Comparison of ENCODE assay signal across 8 cellular contexts in genomic region chr3:33798113-33798417, GRCh38. TPM values are rescaled to one million over a fixed set of nuclear protein-coding genes. Genes with fewer than 3 reads are reported as not detected.
DNase-seq lines count a peak whose midpoint lies in the region; ATAC-seq, FAIRE-seq and TF ChIP-seq lines count a peak whose summit lies in the region.

No MANE protein-coding gene starts in this region.

- TF ChIP-seq EP300 in K562 (IDR thresholded peaks at IDR 0.05; ENCODE audit: low read length), result no peak

- peak overlapping the region; percentile 95 for H2AFZ ChIP-seq in K562 (ENCODE audit: low read depth, low read length)

- peak overlapping the region; percentile 100 for H3K4me3 Mint-ChIP-seq in memory B cell

- H3K36me3 ChIP-seq in BJ (ENCODE audit: control insufficient read depth, insufficient read depth, low read length) (no peaks in the 10 kb centered on the region), K562 (ENCODE audit: control insufficient read depth, insufficient read depth, low read length) (peaks cover 13% of the 10 kb centered on the region; the same call in 2 of the 3 replicates), vagina (peaks cover 0 to 3% of the 10 kb centered on the region in 2 donors)

- peaks cover 56% of the 10 kb centered on the region for H3K79me2 ChIP-seq in K562 (ENCODE audit: control insufficient read depth, insufficient read depth, low read length)

- POLR2A ChIA-PET in BJ (lab: Charles Lee) (interaction anchor here (0.6 kb wide), 2 partner anchors 11 to 23 kb away, joined by 3 to 4 read pairs; no protein-coding TSS in a partner anchor), K562 (lab: Yijun Ruan, JAX) (interaction anchor here (0.6 to 4.6 kb wide), 12 partner anchors 9 to 1401 kb away, joined by 3 to 33 read pairs (median 4); no protein-coding TSS in a partner anchor)

- TF ChIP-seq POLR2A in K562 (conservative IDR thresholded peaks at IDR 0.05) (no peak), vagina (IDR thresholded peaks at IDR 0.05) (no peak), GM12892 (IDR thresholded peaks at IDR 0.05; ENCODE audit: low read depth, low read length) (no peak)

- FAIRE-seq in K562 (lab: Jason Lieb, UNC), result no peak
- no peak for FAIRE-seq in GM12892 (lab: Jason Lieb, UNC)

- peak overlapping the region; percentile 91 to 97 for H3K9ac ChIP-seq in K562 (ENCODE audit: insufficient read depth in 1 of 2, low read depth in 2 of 2, low read length in 2 of 2)

- peak overlapping the region; percentile 85 for H3K4me3 ChIP-seq in BJ (ENCODE audit: low read depth, low read length)
- H3K4me3 ChIP-seq in K562, result peak overlapping the region; percentile 81
- H3K4me3 ChIP-seq in vagina, result peak overlapping the region; percentile 88 to 98

- no peak for DNase-seq in BJ (ENCODE audit: low read depth)
- DNase-seq in K562 (ENCODE audit: extremely low read depth in 1 of 4, low spot score in 3 of 4), result no peak
- no peak for DNase-seq in memory B cell (ENCODE audit: low spot score in 2 of 2)
- no peak for DNase-seq in vagina (ENCODE audit: extremely low spot score in 2 of 2)
- DNase-seq in GM12892 (ENCODE audit: insufficient read length), result no peak
- no peak for DNase-seq in NCI-H2171 (lab: John Stamatoyannopoulos, UW)

- H3K4me1 ChIP-seq in K562 (replicated peaks in 1 of 2; ENCODE audit: control insufficient read depth in 2 of 2, insufficient read depth in 2 of 2, low read length in 2 of 2), result peaks cover 6 to 18% of the 10 kb centered on the region in 2 experiments; a peak in 4 of 5 replicates
- peaks cover 49% of the 10 kb centered on the region for H3K4me1 ChIP-seq in vagina

- TF ChIP-seq CTCF in BJ (IDR thresholded peaks at IDR 0.05; ENCODE audit: insufficient read depth, low read depth, low read length), result no peak
- no peak for TF ChIP-seq CTCF in K562 (IDR thresholded peaks at IDR 0.05 in 2 of 3, conservative IDR thresholded peaks at IDR 0.05 in 1 of 3; ENCODE audit: insufficient read depth in 2 of 3, low read depth in 1 of 3, low read length in 3 of 3)
- TF ChIP-seq CTCF in vagina (IDR thresholded peaks at IDR 0.05), result no peak

- H3K9me1 ChIP-seq in K562 (ENCODE audit: control insufficient read depth, insufficient read depth, low read length), result no peaks in the 10 kb centered on the region

- WGBS in K562 (ENCODE audit: insufficient coverage, low coverage, missing lambda C conversion rate), result under 1% methylated on average over 9 of the region's 9 CpGs

- no peaks in the 10 kb centered on the region for H3K27me3 ChIP-seq in BJ (ENCODE audit: control insufficient read depth, insufficient read depth, low read length)
- no peaks in the 10 kb centered on the region for H3K27me3 ChIP-seq in K562 (ENCODE audit: control insufficient read depth in 2 of 2, insufficient read depth in 2 of 2, low read length in 2 of 2)
- no peaks in the 10 kb centered on the region for H3K27me3 ChIP-seq in vagina

- H3K27ac Mint-ChIP-seq in memory B cell, result peak overlapping the region; percentile 92

- CTCF ChIA-PET in BJ (lab: Yijun Ruan, JAX), result interaction anchor here (1.1 to 2.5 kb wide), 5 partner anchors 11 to 161 kb away, joined by 3 to 10 read pairs (median 6); no protein-coding TSS in a partner anchor
- CTCF ChIA-PET in K562 (lab: Yijun Ruan, JAX; ENCODE audit: low intra/inter-chr PET ratio), result interaction anchor here (0.6 kb wide), 1 partner anchor 15 kb away, joined by 3 read pairs; no protein-coding TSS in a partner anchor

- peaks cover 28% of the 10 kb centered on the region for H3K4me1 Mint-ChIP-seq in memory B cell

- H3K27me3 Mint-ChIP-seq in memory B cell, result no peaks in the 10 kb centered on the region

- no peak for TF ChIP-seq RAD21 in K562 (CRISPR knock-in tag; conservative IDR thresholded peaks at IDR 0.05 in 1 of 2, IDR thresholded peaks at IDR 0.05 in 1 of 2)

- peak overlapping the region; percentile 97 for H3K4me2 ChIP-seq in K562 (ENCODE audit: insufficient read depth, low read length)

- H3K27ac ChIP-seq in K562 (ENCODE audit: extremely low read depth, low read depth, low read length) (peak overlapping the region; percentile 95), vagina (peak overlapping the region; percentile 92)

- ATAC-seq in GM19438 (IDR thresholded peaks at IDR 0.05; ENCODE audit: low read depth, unreplicated experiment), result peak; percentile 45
- ATAC-seq in HG03439 (IDR thresholded peaks at IDR 0.05; ENCODE audit: unreplicated experiment), result peak; percentile 45
- ATAC-seq in K562, result peak; percentile 27
- peak; percentile 68 for ATAC-seq in memory B cell (ENCODE audit: low read depth)

- H4K20me1 ChIP-seq in K562 (replicated peaks; ENCODE audit: control insufficient read depth, insufficient read depth, low read length), result peaks cover 5% of the 10 kb centered on the region; the same call in 1 of the 2 replicates

- no TSS peak for BruUV-seq in K562 (replicated peaks; lab: Mats Ljungman, UMichigan)

- intact Hi-C loops in K562 (cut with micrococcal nuclease), result loop anchor here (10.0 kb wide), 2 partner anchors 137 to 683 kb away; partner anchors contain the start of gene CRTAP
- intact Hi-C loops in vagina (cut with DNase I), result loop anchor here (5.0 kb wide), 1 partner anchor 76 kb away; no protein-coding TSS in a partner anchor

- no peaks in the 10 kb centered on the region for H3K9me3 Mint-ChIP-seq in memory B cell

- in situ Hi-C loops in K562 (cut with MboI), result no loop called here

- H3K9me3 ChIP-seq in K562 (replicated peaks; ENCODE audit: control insufficient read depth, insufficient read depth, low read depth, low read length), result peaks cover 4% of the 10 kb centered on the region; the same call in 1 of the 2 replicates
- H3K9me3 ChIP-seq in vagina, result no peaks in the 10 kb centered on the region

- H3K36me3 Mint-ChIP-seq in memory B cell, result peaks cover 3% of the 10 kb centered on the region

TF ChIP-seq in K562, 482 proteins besides CTCF, POLR2A, EP300 and RAD21 (continues in another document):
- TF ChIP-seq SMARCA4 (IDR thresholded peaks at IDR 0.05) (0 out of 2 replicates have a peak, but pooled peaks have one; percentile 50), SMAD2 (IDR thresholded peaks at IDR 0.05; ENCODE audit: low read depth, low read length) (no peak), ZNF384 (IDR thresholded peaks at IDR 0.05; ENCODE audit: low read depth, low read length) (no peak), TAF9B (IDR thresholded peaks at IDR 0.05; ENCODE audit: partially characterized antibody) (no peak), LCOR (CRISPR knock-in tag; IDR thresholded peaks at IDR 0.05) (peak; percentile 40; the same call in 1 of the 2 replicates), MTA1 (IDR thresholded peaks at IDR 0.05; ENCODE audit: borderline replicate concordance) (peak; percentile 75; the same call in 1 of the 2 replicates), ZHX1 (conservative IDR thresholded peaks at IDR 0.05; ENCODE audit: low read length) (peak; percentile 78; the same call in 1 of the 2 replicates), ZNF253 (CRISPR knock-in tag; conservative IDR thresholded peaks at IDR 0.05) (no peak), PHF21A (IDR thresholded peaks at IDR 0.05; ENCODE audit: borderline replicate concordance, low read depth) (no peak), LEF1 (IDR thresholded peaks at IDR 0.05) (no peak), ZBTB8A (IDR thresholded peaks at IDR 0.05; ENCODE audit: partially characterized antibody) (no peak), TEAD1 (CRISPR knock-in tag; IDR thresholded peaks at IDR 0.05) (no peak), SLC30A9 (CRISPR knock-in tag; IDR thresholded peaks at IDR 0.05) (0 out of 2 replicates have a peak, but pooled peaks have one; percentile 36)

RNA-seq across cellular contexts. Expression of gene PDCD6IP, which starts 0.4 kb away (rescaled TPM):
- polyA plus RNA-seq in BJ (2011; rRNA removed), result 136 and 164 TPM in 2 replicates
- polyA minus RNA-seq in BJ (2011; rRNA and poly(A)+ RNA removed), result 75.7 and 124 TPM in 2 replicates
- total RNA-seq in K562 (2011; cell fraction: chromatin; rRNA removed; ENCODE audit: low replicate concordance), result 160 and 344 TPM in 2 replicates
- 122 and 124 TPM in 2 replicates for total RNA-seq in K562 (2011; cell fraction: nucleolus; rRNA removed)
- 160 and 236 TPM in 2 replicates for total RNA-seq in K562 (2011; cell fraction: nucleoplasm; rRNA removed)
- 118 and 141 TPM in 2 replicates for total RNA-seq in K562 (2014; rRNA removed)
- total RNA-seq in K562 (2014; rRNA removed; fragmentation: Illumina TruSeq; extraction: Trizol), result 163 and 187 TPM in 2 replicates
- total RNA-seq in K562 (2015; rRNA removed; fragmentation: Illumina TruSeq; extraction: Trizol), result 158 and 168 TPM in 2 replicates
- 265 and 302 TPM in 2 replicates for total RNA-seq in K562 (2021)
- 275 and 299 TPM in 2 replicates for polyA plus RNA-seq in K562 (2011; rRNA removed)
- 109 and 253 TPM in 2 replicates for polyA plus RNA-seq in K562 (2011; cell fraction: cytosol; rRNA removed)
- polyA plus RNA-seq in K562 (2011; cell fraction: nucleus; rRNA removed), result 419 and 457 TPM in 2 replicates
- polyA plus RNA-seq in K562 (2012), result 121 and 225 TPM in 2 replicates
- polyA plus RNA-seq in K562 (2014; fragmentation: Illumina TruSeq; extraction: Trizol), result 90.9 and 107 TPM in 2 replicates
- 10 to 100 TPM; 40.2 to 57.6 TPM for polyA plus RNA-seq in K562 (2014; fragmentation: Nextera tagmentation; extraction: Ambion mirVana)
- 90.5 and 122 TPM in 2 replicates for polyA plus RNA-seq in K562 (2014; rRNA removed)
- 221 and 245 TPM in 2 replicates for polyA minus RNA-seq in K562 (2011; rRNA and poly(A)+ RNA removed)
- 240 and 262 TPM in 2 replicates for polyA minus RNA-seq in K562 (2011; cell fraction: cytosol; rRNA and poly(A)+ RNA removed)
- polyA minus RNA-seq in K562 (2011; cell fraction: nucleus; rRNA and poly(A)+ RNA removed), result 269 and 348 TPM in 2 replicates
- 184 TPM for total RNA-seq in vagina
- polyA plus RNA-seq in GM12892 (2012; ENCODE audit: missing spikeins), result 85.1 TPM
